In the genomic region with DNA sequence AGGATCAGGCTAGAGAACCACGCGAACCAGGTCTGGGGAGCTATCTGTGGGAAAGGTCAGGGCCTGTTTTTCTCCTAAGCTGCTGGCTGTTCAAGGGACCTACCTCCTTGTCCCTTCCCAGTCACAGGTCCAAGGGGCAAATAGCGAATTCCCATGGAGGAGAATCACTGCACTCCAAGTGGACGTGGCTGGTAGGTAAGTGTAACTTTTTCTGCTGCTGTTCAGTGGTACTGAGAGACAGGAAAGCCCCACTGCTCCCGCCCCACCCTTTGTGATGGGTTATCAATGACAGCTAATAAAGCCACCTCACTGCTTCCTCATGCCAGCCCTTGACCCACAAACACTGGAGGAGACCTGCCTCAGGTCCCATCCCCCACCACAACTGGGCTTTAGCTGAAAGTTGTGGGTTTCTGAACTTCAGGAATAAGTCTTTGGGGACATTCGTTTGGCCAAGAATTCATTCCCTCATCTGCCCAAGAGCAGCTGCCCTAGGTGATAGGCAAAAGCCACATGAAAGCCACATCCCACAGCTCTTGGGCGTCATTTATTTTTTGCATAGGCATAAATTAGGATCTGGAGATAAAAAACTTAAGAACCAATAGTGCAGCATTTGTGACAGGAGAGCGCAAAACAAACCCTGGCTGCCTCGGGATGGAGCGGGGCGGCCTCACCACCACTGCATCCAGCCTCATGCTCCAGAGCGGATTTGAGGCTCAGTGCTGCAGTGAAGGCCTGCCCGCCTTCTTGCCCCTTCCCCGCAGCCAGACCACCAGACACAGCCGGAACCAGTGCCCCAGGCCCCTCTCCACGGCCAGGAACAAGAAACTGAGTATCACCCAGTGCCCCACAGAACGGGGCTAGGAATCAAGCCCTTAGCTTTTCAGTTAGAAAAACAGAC, we compare ENCODE assay signal across 8 cellular contexts. TPM values are rescaled to one million over a fixed set of nuclear protein-coding genes. Genes with fewer than 3 reads are reported as not detected.
A peak's percentile ranks its signal among the peaks of the same experiment; 100 is the strongest.
DNase-seq lines count a peak whose midpoint lies in the region; ATAC-seq and TF ChIP-seq lines count a peak whose summit lies in the region.
"Had no signal": no experiment of that assay in that cellular context is flagged by ENCODE, and none has a peak within 500 bp of the region (broad histone marks: within the 10 kb centered on the region; RNA-seq: fewer than 3 reads in every experiment).

No MANE protein-coding gene starts in this region.

- H3K4me1 ChIP-seq in adipocyte (ENCODE audit: control insufficient read depth, insufficient read depth, low read length) (peaks cover 12% of the 10 kb centered on the region), liver (ENCODE audit: control insufficient read depth in 4 of 4, insufficient read depth in 4 of 4, low read length in 3 of 4) (peaks cover 29 to 69% (median 52%) of the 10 kb centered on the region in 4 donors)

- peak overlapping the region; percentile 85 to 99 (median 96) for H3K27ac Mint-ChIP-seq in IgD-negative memory B cell
- H3K27ac Mint-ChIP-seq in stimulated activated naive CD8-positive, alpha-beta T cell treated with anti-CD3 and anti-CD28 coated beads, Interleukin-15, amount 100 ng/mL, for 72 hours, result peak overlapping the region; percentile 57 to 90

- H3K4me3 ChIP-seq in adipocyte (ENCODE audit: low read length) (no peak overlapping the region), liver (ENCODE audit: low read depth in 1 of 3, low read length in 3 of 3) (no peak overlapping the region), lower leg skin (ENCODE audit: low read depth, poor library complexity, severe bottlenecking) (no peak overlapping the region)

- no peaks in the 10 kb centered on the region for H3K9me3 Mint-ChIP-seq in IgD-negative memory B cell
- H3K9me3 Mint-ChIP-seq in stimulated activated naive CD8-positive, alpha-beta T cell treated with anti-CD3 and anti-CD28 coated beads, Interleukin-15, amount 100 ng/mL, for 72 hours, result no peaks in the 10 kb centered on the region

- H3K36me3 ChIP-seq in adipocyte (ENCODE audit: control insufficient read depth, insufficient read depth, low read length, severe bottlenecking) (peaks cover 66% of the 10 kb centered on the region), liver (ENCODE audit: control insufficient read depth in 4 of 4, insufficient read depth in 3 of 4, low read depth in 1 of 4, low read length in 3 of 4) (peaks cover 33 to 62% (median 39%) of the 10 kb centered on the region in 4 donors)

- peak overlapping the region; percentile 81 to 83 for H3K27ac ChIP-seq in liver (ENCODE audit: low read depth in 1 of 2, low read length in 2 of 2)

- TF ChIP-seq CTCF in liver (IDR thresholded peaks at IDR 0.05; ENCODE audit: low read depth, low read length, missing input control), result no peak
- TF ChIP-seq CTCF in lower leg skin (IDR thresholded peaks at IDR 0.05), result no peak

- H3K9me3 ChIP-seq in adipocyte (ENCODE audit: control insufficient read depth, low read length) (no peaks in the 10 kb centered on the region), liver (ENCODE audit: control insufficient read depth in 4 of 4, low read length in 3 of 4) (no peaks in the 10 kb centered on the region)

- DNase-seq in adipocyte (ENCODE audit: low read depth) (no peak), HCEC 1CT (no peak), lower leg skin (ENCODE audit: low spot score in 2 of 2) (no peak), AML-193 (lab: John Stamatoyannopoulos, UW) (no peak)
- peak in 1 of 2 donors; percentile 13 for DNase-seq in stimulated activated naive CD8-positive, alpha-beta T cell treated with anti-CD3 and anti-CD28 coated beads, Interleukin-15, amount 100 ng/mL, for 72 hours
- DNase-seq: NCI-H187 had no signal

- H3K4me1 Mint-ChIP-seq in IgD-negative memory B cell, result peaks cover 14 to 25% (median 19%) of the 10 kb centered on the region in 3 donors
- H3K4me1 Mint-ChIP-seq in stimulated activated naive CD8-positive, alpha-beta T cell treated with anti-CD3 and anti-CD28 coated beads, Interleukin-15, amount 100 ng/mL, for 72 hours, result peaks cover 90% of the 10 kb centered on the region

- no peaks in the 10 kb centered on the region for H3K27me3 Mint-ChIP-seq in IgD-negative memory B cell
- no peaks in the 10 kb centered on the region for H3K27me3 Mint-ChIP-seq in stimulated activated naive CD8-positive, alpha-beta T cell treated with anti-CD3 and anti-CD28 coated beads, Interleukin-15, amount 100 ng/mL, for 72 hours

- peaks cover 1% of the 10 kb centered on the region for H3K36me3 Mint-ChIP-seq in IgD-negative memory B cell

- peak overlapping the region in 2 of 4 donors; percentile 50 to 68 for H3K4me3 Mint-ChIP-seq in IgD-negative memory B cell
- H3K4me3 Mint-ChIP-seq in stimulated activated naive CD8-positive, alpha-beta T cell treated with anti-CD3 and anti-CD28 coated beads, Interleukin-15, amount 100 ng/mL, for 72 hours, result no peak overlapping the region

- 74% methylated on average over 17 of the region's 17 CpGs for WGBS in liver
- 80 to 84% methylated on average over 16 to 17 of the region's 17 CpGs for WGBS in lower leg skin, 2 donors

- no peak for ATAC-seq in stimulated activated naive CD8-positive, alpha-beta T cell treated with anti-CD3 and anti-CD28 coated beads, Interleukin-15, amount 100 ng/mL, for 72 hours

- no peak for TF ChIP-seq POLR2A in lower leg skin (IDR thresholded peaks at IDR 0.05)

- TF ChIP-seq RAD21 in liver (IDR thresholded peaks at IDR 0.05), result no peak

- peak overlapping the region; percentile 18 for H3K9ac ChIP-seq in adipocyte (ENCODE audit: low read length)
- H3K9ac ChIP-seq in liver (ENCODE audit: low read depth in 1 of 2, low read length in 2 of 2), result peak overlapping the region in 1 of 2 donors; percentile 6

- intact Hi-C loops in lower leg skin (cut with DNase I; ENCODE audit: low total_unique reads), result no loop called here

- H3K27me3 ChIP-seq in adipocyte (replicated peaks; ENCODE audit: control insufficient read depth, insufficient read depth, low read length) (no peaks in the 10 kb centered on the region), liver (ENCODE audit: control insufficient read depth in 4 of 4, insufficient read depth in 4 of 4, low read length in 3 of 4) (no peaks in the 10 kb centered on the region)

TF ChIP-seq in liver, 16 proteins besides CTCF, POLR2A, EP300 and RAD21 (continues in another document):
- TF ChIP-seq, protein P1, sequence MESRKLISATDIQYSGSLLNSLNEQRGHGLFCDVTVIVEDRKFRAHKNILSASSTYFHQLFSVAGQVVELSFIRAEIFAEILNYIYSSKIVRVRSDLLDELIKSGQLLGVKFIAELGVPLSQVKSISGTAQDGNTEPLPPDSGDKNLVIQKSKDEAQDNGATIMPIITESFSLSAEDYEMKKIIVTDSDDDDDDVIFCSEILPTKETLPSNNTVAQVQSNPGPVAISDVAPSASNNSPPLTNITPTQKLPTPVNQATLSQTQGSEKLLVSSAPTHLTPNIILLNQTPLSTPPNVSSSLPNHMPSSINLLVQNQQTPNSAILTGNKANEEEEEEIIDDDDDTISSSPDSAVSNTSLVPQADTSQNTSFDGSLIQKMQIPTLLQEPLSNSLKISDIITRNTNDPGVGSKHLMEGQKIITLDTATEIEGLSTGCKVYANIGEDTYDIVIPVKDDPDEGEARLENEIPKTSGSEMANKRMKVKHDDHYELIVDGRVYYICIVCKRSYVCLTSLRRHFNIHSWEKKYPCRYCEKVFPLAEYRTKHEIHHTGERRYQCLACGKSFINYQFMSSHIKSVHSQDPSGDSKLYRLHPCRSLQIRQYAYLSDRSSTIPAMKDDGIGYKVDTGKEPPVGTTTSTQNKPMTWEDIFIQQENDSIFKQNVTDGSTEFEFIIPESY (IDR thresholded peaks at IDR 0.05), result no peak
- TF ChIP-seq TAF1 (conservative IDR thresholded peaks at IDR 0.05), result no peak
- TF ChIP-seq FOXA2 (IDR thresholded peaks at IDR 0.05), result no peak
- TF ChIP-seq, protein P2, sequence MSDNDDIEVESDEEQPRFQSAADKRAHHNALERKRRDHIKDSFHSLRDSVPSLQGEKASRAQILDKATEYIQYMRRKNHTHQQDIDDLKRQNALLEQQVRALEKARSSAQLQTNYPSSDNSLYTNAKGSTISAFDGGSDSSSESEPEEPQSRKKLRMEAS (IDR thresholded peaks at IDR 0.05), result no peak
- peak; percentile 36 to 53 for TF ChIP-seq HNF4A (conservative IDR thresholded peaks at IDR 0.05)
- TF ChIP-seq RXRA (IDR thresholded peaks at IDR 0.05), result peak in 1 of 2 donors; percentile 47
- no peak for TF ChIP-seq YY1 (IDR thresholded peaks at IDR 0.05)
- no peak for TF ChIP-seq FOXA1 (IDR thresholded peaks at IDR 0.05)
- no peak for TF ChIP-seq HNF4G (IDR thresholded peaks at IDR 0.05)
- TF ChIP-seq JUND (IDR thresholded peaks at IDR 0.05), result peak in 1 of 2 donors; percentile 2
- no peak for TF ChIP-seq NR2F2 (IDR thresholded peaks at IDR 0.05)
- no peak for TF ChIP-seq SP1 (IDR thresholded peaks at IDR 0.05)
- TF ChIP-seq, protein P3, sequence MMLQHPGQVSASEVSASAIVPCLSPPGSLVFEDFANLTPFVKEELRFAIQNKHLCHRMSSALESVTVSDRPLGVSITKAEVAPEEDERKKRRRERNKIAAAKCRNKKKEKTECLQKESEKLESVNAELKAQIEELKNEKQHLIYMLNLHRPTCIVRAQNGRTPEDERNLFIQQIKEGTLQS (IDR thresholded peaks at IDR 0.05), result no peak

RNA-seq across cellular contexts. Expression of a gene that starts 21.3 kb away (rescaled TPM):
- polyA plus RNA-seq in IgD-negative memory B cell (206 TPM), liver (100 to 1,000 TPM in 1 of 2 donors, 10 to 100 TPM in 1; 13.1 to 110 TPM)
- total RNA-seq in liver (100 to 1,000 TPM in 1 of 2 donors, 10 to 100 TPM in 1; 53.3 to 170 TPM), lower leg skin (100 to 1,000 TPM; 231 to 344 (median 282) TPM)

RNA-seq across cellular contexts. Expression of a gene that starts 28.7 kb away (rescaled TPM):
- 46.7 TPM for polyA plus RNA-seq in IgD-negative memory B cell
- 10 to 100 TPM; 24.3 to 56.3 TPM for total RNA-seq in liver
- polyA plus RNA-seq in liver, result 1 to 10 TPM; 5.3 to 7.8 TPM
- total RNA-seq in lower leg skin, result 10 to 100 TPM; 53.1 to 79.9 (median 72.7) TPM

RNA-seq across cellular contexts. Expression of a gene that starts 33.7 kb away (rescaled TPM):
- 5.4 TPM for polyA plus RNA-seq in IgD-negative memory B cell
- total RNA-seq in liver, result 10 to 100 TPM; 15.6 to 20.6 TPM
- 10 to 100 TPM in 1 of 2 donors, 1 to 10 TPM in 1; 3.4 to 13.8 TPM for polyA plus RNA-seq in liver
- 10 to 100 TPM; 52.0 to 90.6 (median 68.0) TPM for total RNA-seq in lower leg skin

RNA-seq across cellular contexts. Expression of a gene that starts 52.7 kb away (rescaled TPM):
- polyA plus RNA-seq in IgD-negative memory B cell (67.0 TPM), liver (10 to 100 TPM; 21.9 to 44.3 TPM)
- total RNA-seq in liver (10 to 100 TPM; 20.2 to 20.8 TPM), lower leg skin (10 to 100 TPM; 24.8 to 42.2 (median 34.5) TPM)

RNA-seq across cellular contexts. Expression of a gene that starts 59.5 kb away (rescaled TPM):
- 9.0 TPM for polyA plus RNA-seq in IgD-negative memory B cell
- 1 to 10 TPM; 4.0 to 5.6 TPM for total RNA-seq in liver
- 1 to 10 TPM; 4.9 TPM for polyA plus RNA-seq in liver
- 10 to 100 TPM; 15.3 to 24.2 (median 23.7) TPM for total RNA-seq in lower leg skin
